ENCODE assay signal across 17 cellular contexts in genomic region chr22:38860291-38861169, GRCh38. TPM values are rescaled to one million over a fixed set of nuclear protein-coding genes. Genes with fewer than 3 reads are reported as not detected.
DNase-seq lines count a peak whose midpoint lies in the region; ATAC-seq, FAIRE-seq and TF ChIP-seq lines count a peak whose summit lies in the region.
"Had no signal": no experiment of that assay in that cellular context is flagged by ENCODE, and none has a peak within 500 bp of the region (broad histone marks: within the 10 kb centered on the region; RNA-seq: fewer than 3 reads in every experiment).

No MANE protein-coding gene starts in this region.

- H3K36me3 ChIP-seq in endodermal cell (ENCODE audit: control insufficient read depth, insufficient read depth, low read length): no peaks in the 10 kb centered on the region
- H3K36me3 ChIP-seq: pancreas had no signal

- no peak overlapping the region for H3K27ac Mint-ChIP-seq in CD14-positive monocyte
- H3K27ac Mint-ChIP-seq in endodermal cell: no peak overlapping the region

- H3K9ac ChIP-seq in endodermal cell (ENCODE audit: extremely low read depth, low read length, poor library complexity, severe bottlenecking): no peak overlapping the region

- H3K4me1 ChIP-seq in A549 (no peaks in the 10 kb centered on the region; the same call in 2 of the 3 replicates), endodermal cell (ENCODE audit: control insufficient read depth, insufficient read depth, low read length) (no peaks in the 10 kb centered on the region)

- FAIRE-seq in A549 (lab: Jason Lieb, UNC): no peak
- FAIRE-seq: astrocyte, pancreas had no signal

- H3K4me2 ChIP-seq in A549: no peak overlapping the region
- H3K4me2 ChIP-seq: smooth muscle cell had no signal

- H3K27ac ChIP-seq in A549 (no peak overlapping the region), endodermal cell (ENCODE audit: low read depth, low read length) (no peak overlapping the region)
- H3K27ac ChIP-seq: heart left ventricle, pancreas had no signal

- CTCF ChIA-PET in A549 (lab: Yijun Ruan, JAX): interaction anchor here (0.6 to 2.3 kb wide), 13 partner anchors 9 to 262 kb away, joined by 3 to 26 read pairs (median 4); partner anchors contain the start of gene NPTXR

- TF ChIP-seq CTCF in A549 (IDR thresholded peaks at IDR 0.05) (no peak), CD14-positive monocyte (IDR thresholded peaks at IDR 0.05) (no peak), endodermal cell (conservative IDR thresholded peaks at IDR 0.05) (no peak)

- peak; percentile 10 to 18; a peak in 3 of 6 replicates for ATAC-seq in A549
- ATAC-seq: esophagus mucosa had no signal

- H3K27me3 Mint-ChIP-seq in CD14-positive monocyte (ENCODE audit: low read depth in 3 of 3) (peaks cover 3 to 11% (median 4%) of the 10 kb centered on the region in 3 donors), endodermal cell (ENCODE audit: insufficient read depth) (peaks cover 7% of the 10 kb centered on the region)

- H3K4me1 Mint-ChIP-seq in CD14-positive monocyte: peaks cover 7% of the 10 kb centered on the region
- peaks cover 13% of the 10 kb centered on the region for H3K4me1 Mint-ChIP-seq in endodermal cell

- no peaks in the 10 kb centered on the region for H3K9me3 ChIP-seq in A549
- H3K9me3 ChIP-seq in endodermal cell (ENCODE audit: control insufficient read depth, low read length): no peaks in the 10 kb centered on the region
- H3K9me3 ChIP-seq: heart left ventricle, pancreas had no signal

- intact Hi-C loops in CD14-positive monocyte (cut with micrococcal nuclease): no loop called here

- POLR2A ChIA-PET in A549 (lab: Yijun Ruan, JAX): interaction anchor here (1.0 to 1.4 kb wide), 2 partner anchors 10 to 92 kb away, joined by 3 read pairs; no protein-coding TSS in a partner anchor

- WGBS in A549 (ENCODE audit: missing lambda C conversion rate): 87% methylated on average over 18 of the region's 23 CpGs
- 81 to 88% methylated on average over 13 to 23 of the region's 23 CpGs for WGBS in endodermal cell (ENCODE audit: insufficient coverage in 1 of 2, insufficient read length in 1 of 2), 2 experiments

- DNase-seq in A549 (ENCODE audit: low read depth in 1 of 2, low spot score in 1 of 2): no peak
- DNase-seq in CD14-positive monocyte (ENCODE audit: low spot score): peak; percentile 44
- peak; percentile 36 for DNase-seq in NCI-H69 (lab: John Stamatoyannopoulos, UW)
- DNase-seq in endodermal cell: peak; percentile 70
- DNase-seq in NCI-H2081 treated with DMSO at 0.1 percent for 48 hours (lab: John Stamatoyannopoulos, UW): no peak
- no peak for DNase-seq in cerebellar nuclear complex (lab: John Stamatoyannopoulos, UW)
- no peak for DNase-seq in stimulated activated CD4-positive, alpha-beta T cell treated with anti-CD3 and anti-CD28 coated beads, Interleukin-4, amount 100 ng/mL, for 24 hours
- DNase-seq in iPS-NIHi7 (ENCODE audit: extremely low spot score): no peak
- DNase-seq: C1 segment of cervical spinal cord, cortex of kidney, heart left ventricle, kidney glomerular epithelial cell had no signal

- H3K4me3 ChIP-seq in A549 (no peak overlapping the region), endodermal cell (ENCODE audit: low read length) (no peak overlapping the region)
- H3K4me3 ChIP-seq: heart left ventricle, pancreas, SK-N-MC, smooth muscle cell had no signal

- no peak for TF ChIP-seq EP300 in A549 (IDR thresholded peaks at IDR 0.05)

- no peak for TF ChIP-seq RAD21 in A549 (conservative IDR thresholded peaks at IDR 0.05 in 1 of 2, IDR thresholded peaks at IDR 0.05 in 1 of 2)

- H3K36me3 Mint-ChIP-seq in CD14-positive monocyte (peaks cover 7 to 8% of the 10 kb centered on the region in 2 donors), endodermal cell (ENCODE audit: low read depth) (no peaks in the 10 kb centered on the region)

- no peak for TF ChIP-seq POLR2A in A549 (IDR thresholded peaks at IDR 0.05; ENCODE audit: low read length)

- no peaks in the 10 kb centered on the region for H3K27me3 ChIP-seq in endodermal cell (ENCODE audit: control insufficient read depth, insufficient read depth, low read length, poor library complexity, severe bottlenecking)
- H3K27me3 ChIP-seq: heart left ventricle, pancreas had no signal

- peak overlapping the region in 1 of 2 donors; percentile 21 for H3K4me3 Mint-ChIP-seq in CD14-positive monocyte
- H3K4me3 Mint-ChIP-seq in endodermal cell: no peak overlapping the region

- peaks cover 0 to 2% (median 0%) of the 10 kb centered on the region in 7 donors for H3K9me3 Mint-ChIP-seq in CD14-positive monocyte
- H3K9me3 Mint-ChIP-seq in endodermal cell: no peaks in the 10 kb centered on the region

TF ChIP-seq in A549, 52 proteins besides CTCF, POLR2A, EP300 and RAD21:
- TF ChIP-seq KDM1A (IDR thresholded peaks at IDR 0.05; ENCODE audit: low read depth) (no peak), HDAC2 (IDR thresholded peaks at IDR 0.05) (no peak), MAZ (IDR thresholded peaks at IDR 0.05; ENCODE audit: borderline replicate concordance, low read depth, low read length) (no peak), NFE2L2 (conservative IDR thresholded peaks at IDR 0.05; ENCODE audit: low read length) (no peak), MAX (IDR thresholded peaks at IDR 0.05) (no peak), MAFK (IDR thresholded peaks at IDR 0.05; ENCODE audit: partially characterized antibody) (no peak), TFCP2L1 (CRISPR knock-in tag; IDR thresholded peaks at IDR 0.05) (no peak), RNF2 (IDR thresholded peaks at IDR 0.05; ENCODE audit: borderline replicate concordance, low read depth) (no peak), NR3C1 (IDR thresholded peaks at IDR 0.05) (no peak), EHMT2 (IDR thresholded peaks at IDR 0.05; ENCODE audit: low read depth) (no peak), BCL3 (IDR thresholded peaks at IDR 0.05) (no peak), FOXS1 (CRISPR knock-in tag; IDR thresholded peaks at IDR 0.05) (no peak), ZC3H11A (IDR thresholded peaks at IDR 0.05) (no peak), PHF8 (IDR thresholded peaks at IDR 0.05; ENCODE audit: borderline replicate concordance, low read depth) (no peak), SREBF2 (IDR thresholded peaks at IDR 0.05) (no peak), FOSL2 (IDR thresholded peaks at IDR 0.05) (no peak), FOSL2 (CRISPR knock-in tag; IDR thresholded peaks at IDR 0.05) (no peak), NPAS2 (CRISPR knock-in tag; IDR thresholded peaks at IDR 0.05; ENCODE audit: borderline replicate concordance) (no peak), KDM5A (IDR thresholded peaks at IDR 0.05) (no peak)
- TF ChIP-seq, protein P1, sequence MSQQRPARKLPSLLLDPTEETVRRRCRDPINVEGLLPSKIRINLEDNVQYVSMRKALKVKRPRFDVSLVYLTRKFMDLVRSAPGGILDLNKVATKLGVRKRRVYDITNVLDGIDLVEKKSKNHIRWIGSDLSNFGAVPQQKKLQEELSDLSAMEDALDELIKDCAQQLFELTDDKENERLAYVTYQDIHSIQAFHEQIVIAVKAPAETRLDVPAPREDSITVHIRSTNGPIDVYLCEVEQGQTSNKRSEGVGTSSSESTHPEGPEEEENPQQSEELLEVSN (IDR thresholded peaks at IDR 0.05; ENCODE audit: borderline replicate concordance, low read depth): no peak

RNA-seq across cellular contexts. Expression of gene CBX6, which starts 11.5 kb away (rescaled TPM):
- polyA plus RNA-seq in A549 (2011; rRNA removed): 9.8 and 10.4 TPM in 2 replicates
- polyA plus RNA-seq in A549 (2012; cell fraction: cytosol; rRNA removed): 7.6 and 10.4 TPM in 2 replicates
- polyA plus RNA-seq in A549 (2012; cell fraction: nucleus; rRNA removed): 25.0 and 36.1 TPM in 2 replicates
- 22.1 to 24.0 TPM (median 22.4 TPM) in 3 replicates for polyA plus RNA-seq in A549 (2017; fragmentation: RNase III; extraction: RNeasy Plus Mini Kit Qiagen cat#74134 plus additional on column Dnase treatment)
- polyA minus RNA-seq in A549 (2011; rRNA and poly(A)+ RNA removed): 35.3 and 40.2 TPM in 2 replicates
- 1 to 10 TPM; 2.1 to 5.0 TPM for polyA plus RNA-seq in CD14-positive monocyte
- 10 to 100 TPM; 12.8 to 28.2 TPM for total RNA-seq in endodermal cell
- 18.6 TPM for polyA plus RNA-seq in endodermal cell (2013, experiment 1 of 2)
- polyA plus RNA-seq in endodermal cell (2013, experiment 2 of 2): 18.3 TPM

RNA-seq across cellular contexts. Expression of gene NPTXR, which starts 16.7 kb away (rescaled TPM):
- polyA plus RNA-seq in A549 (2011; rRNA removed) (3.3 and 6.6 TPM in 2 replicates), A549 (2017; fragmentation: RNase III; extraction: RNeasy Plus Mini Kit Qiagen cat#74134 plus additional on column Dnase treatment) (9.7 to 15.3 TPM (median 14.8 TPM) in 3 replicates), CD14-positive monocyte (not detected)
- 2.3 and 3.6 TPM in 2 replicates for polyA plus RNA-seq in A549 (2012; cell fraction: cytosol; rRNA removed)
- polyA plus RNA-seq in A549 (2012; cell fraction: nucleus; rRNA removed): 5.8 and 6.7 TPM in 2 replicates
- 7.7 TPM in 2 replicates for polyA minus RNA-seq in A549 (2011; rRNA and poly(A)+ RNA removed)
- total RNA-seq in endodermal cell: 1 to 10 TPM; 2.1 to 2.5 TPM
- polyA plus RNA-seq in endodermal cell (2013, experiment 1 of 2): 3.2 TPM
- 2.6 TPM for polyA plus RNA-seq in endodermal cell (2013, experiment 2 of 2)

Comparison
In these comparisons a context has a peak if more than half of its experiments do, and no peak if none do; other contexts are left out.
1. DNase-seq: peak in CD14-positive monocyte (single experiment), NCI-H69 (single experiment) and endodermal cell (single experiment); none in A549 (0 of 2), NCI-H2081 treated with DMSO at 0.1 percent for 48 hours (single experiment), cerebellar nuclear complex (0 of 2), stimulated activated CD4-positive, alpha-beta T cell treated with anti-CD3 and anti-CD28 coated beads, Interleukin-4, amount 100 ng/mL, for 24 hours (single experiment) and iPS-NIHi7 (single experiment).